In genomic region chr2:47321411-47322031, GRCh38 we compare ENCODE assay signal across 14 cellular contexts.
DNase-seq lines count a peak whose midpoint lies in the region; ATAC-seq and TF ChIP-seq lines count a peak whose summit lies in the region.
"Had no signal": no experiment of that assay in that cellular context is flagged by ENCODE, and none has a peak within 500 bp of the region (broad histone marks: within the 10 kb centered on the region; RNA-seq: fewer than 3 reads in every experiment).

No MANE protein-coding gene starts in this region.

- no peak for ATAC-seq in GM18519 (IDR thresholded peaks at IDR 0.05; ENCODE audit: low FRiP score, unreplicated experiment)

- TF ChIP-seq CTCF in choroid plexus epithelial cell (conservative IDR thresholded peaks at IDR 0.05; ENCODE audit: low read depth, low read length) = peak; percentile 4

- H3K4me3 ChIP-seq in choroid plexus epithelial cell (ENCODE audit: low read depth, low read length) = no peak overlapping the region
- H3K4me3 ChIP-seq: sigmoid colon had no signal

- DNase-seq in DMS 273 treated with DMSO at 0.1 percent for 48 hours (lab: John Stamatoyannopoulos, UW) (peak; percentile 59), NCI-H2227 treated with DMSO at 0.1 percent for 48 hours (lab: John Stamatoyannopoulos, UW) (peak; percentile 18), choroid plexus epithelial cell (ENCODE audit: low read depth) (peak; percentile 72), nucleus accumbens (lab: John Stamatoyannopoulos, UW) (peak in 33 of 56 donors; percentile 7 to 69 (median 30)), germinal center (ENCODE audit: low spot score) (no peak), kidney tubule cell (ENCODE audit: low spot score) (no peak)
- no peak for DNase-seq in activated CD4-positive, CD25-positive, alpha-beta regulatory T cell (lab: John Stamatoyannopoulos, UW)
- DNase-seq: activated naive CD4-positive, alpha-beta T cell treated with anti-CD3 and anti-CD28 coated beads for 36 hours; islet precursor cell; naive B cell; NCI-H2029; SHP77; sigmoid colon had no signal

Comparison
In these comparisons a context has a peak if more than half of its experiments do, and no peak if none do; other contexts are left out.
1. DNase-seq: peak in DMS 273 treated with DMSO at 0.1 percent for 48 hours (single experiment), NCI-H2227 treated with DMSO at 0.1 percent for 48 hours (single experiment), choroid plexus epithelial cell (single experiment) and nucleus accumbens (33 of 56); none in germinal center (single experiment), activated CD4-positive, CD25-positive, alpha-beta regulatory T cell (0 of 4) and kidney tubule cell (single experiment).